ENCODE assay signal across 11 cellular contexts in genomic region chr6:42820509-42821340, GRCh38. TPM values are rescaled to one million over a fixed set of nuclear protein-coding genes. Genes with fewer than 3 reads are reported as not detected.
DNase-seq lines count a peak whose midpoint lies in the region; ATAC-seq and TF ChIP-seq lines count a peak whose summit lies in the region.
"Had no signal": no experiment of that assay in that cellular context is flagged by ENCODE, and none has a peak within 500 bp of the region (broad histone marks: within the 10 kb centered on the region; RNA-seq: fewer than 3 reads in every experiment).

No MANE protein-coding gene starts in this region.

- no TSS peak for BruUV-seq in IMR-90 (replicated peaks; lab: Mats Ljungman, UMichigan)

- H3K4me1 ChIP-seq in IMR-90 (ENCODE audit: control insufficient read depth, insufficient read depth, low read length) (no peaks in the 10 kb centered on the region; the same call in 1 of the 2 replicates), mesendoderm (ENCODE audit: control insufficient read depth, low read depth, low read length) (peaks cover 7% of the 10 kb centered on the region)

- peak overlapping the region; percentile 6 for H2AK9ac ChIP-seq in IMR-90 (replicated peaks; ENCODE audit: low read depth, low read length, poor library complexity)

- TF ChIP-seq CTCF in IMR-90 (conservative IDR thresholded peaks at IDR 0.05; ENCODE audit: low read depth, low read length): no peak
- TF ChIP-seq CTCF in coronary artery (IDR thresholded peaks at IDR 0.05): no peak

- H2BK120ac ChIP-seq in IMR-90 (ENCODE audit: low read depth, low read length) (no peak overlapping the region), mesendoderm (ENCODE audit: low read depth, low read length) (no peak overlapping the region)

- in situ Hi-C loops in IMR-90 (cut with MboI; ENCODE audit: low sequenced_read_pairs): no loop called here

- H2BK20ac ChIP-seq in IMR-90 (ENCODE audit: low read depth, low read length): no peak overlapping the region

- H2AK5ac ChIP-seq in IMR-90 (ENCODE audit: low read depth, low read length) (peak overlapping the region; percentile 13; the same call in 1 of the 2 replicates), mesendoderm (ENCODE audit: low read length) (no peak overlapping the region)

- H3K4ac ChIP-seq in IMR-90 (ENCODE audit: low read depth, low read length) (peak overlapping the region; percentile 45), mesendoderm (ENCODE audit: low read depth, low read length) (no peak overlapping the region)

- H2BK15ac ChIP-seq in IMR-90 (ENCODE audit: low read depth, low read length) (no peak overlapping the region), mesendoderm (replicated peaks; ENCODE audit: low read depth) (no peak overlapping the region)

- H3K9me3 ChIP-seq in IMR-90 (ENCODE audit: control insufficient read depth, insufficient read depth, low read length): no peaks in the 10 kb centered on the region

- intact Hi-C loops in IMR-90 (cut with micrococcal nuclease): no loop called here

- no peaks in the 10 kb centered on the region for H4K20me1 ChIP-seq in IMR-90 (ENCODE audit: insufficient read depth, low read length)

- H4K5ac ChIP-seq in IMR-90 (ENCODE audit: low read depth, low read length): no peak overlapping the region
- no peak overlapping the region for H4K5ac ChIP-seq in mesendoderm (ENCODE audit: low read length)

- no peak overlapping the region; a peak in 1 of 4 replicates for H4K8ac ChIP-seq in IMR-90 (ENCODE audit: low read depth in 2 of 2, low read length in 2 of 2)
- no peak overlapping the region for H4K8ac ChIP-seq in mesendoderm (ENCODE audit: low read depth, low read length)

- dilution Hi-C loops in IMR-90 (cut with HindIII; ENCODE audit: low sequenced_read_pairs, unreplicated experiment): no loop called here

- POLR2A ChIA-PET in IMR-90 (lab: Charles Lee; ENCODE audit: unreplicated experiment): no interaction called here

- H2BK5ac ChIP-seq in IMR-90 (ENCODE audit: low read depth, low read length, poor library complexity, severe bottlenecking): no peak overlapping the region
- no peak overlapping the region for H2BK5ac ChIP-seq in mesendoderm (ENCODE audit: low read length)

- peak overlapping the region; percentile 66; the same call in 1 of the 2 replicates for H3K14ac ChIP-seq in IMR-90 (replicated peaks; ENCODE audit: low read depth, low read length)

- H3K4me3 ChIP-seq in IMR-90 (ENCODE audit: insufficient read depth, low read depth, low read length): no peak overlapping the region
- peak overlapping the region; percentile 59 for H3K4me3 ChIP-seq in coronary artery
- H3K4me3 ChIP-seq in mesendoderm (ENCODE audit: low read length): no peak overlapping the region
- H3K4me3 ChIP-seq: SK-N-MC had no signal

- WGBS in IMR-90 (ENCODE audit: extremely low coverage in 2 of 2, insufficient read length in 1 of 2), 2 experiments: 82% methylated on average over 2 of the region's 10 CpGs; no CpG with 5 or more reads in 1 of the 2 experiments
- no CpG with 5 or more reads among the region's 10 CpGs for WGBS in mesendoderm (ENCODE audit: extremely low coverage, insufficient coverage, low lambda C conversion rate)

- no peak overlapping the region for H4K91ac ChIP-seq in IMR-90 (ENCODE audit: insufficient read depth, low read depth, low read length)

- no peaks in the 10 kb centered on the region for H3K79me2 ChIP-seq in mesendoderm (ENCODE audit: control insufficient read depth, insufficient read depth, low read length)

- no peak overlapping the region for H3K27ac ChIP-seq in IMR-90 (ENCODE audit: insufficient read depth, low read length)
- peak overlapping the region; percentile 19 to 85 for H3K27ac ChIP-seq in coronary artery
- no peak overlapping the region for H3K27ac ChIP-seq in mesendoderm (ENCODE audit: low read depth, low read length)
- H3K27ac ChIP-seq: HL-60 had no signal

- peaks cover 6% of the 10 kb centered on the region; the same call in 1 of the 2 replicates for H3K9me1 ChIP-seq in IMR-90 (ENCODE audit: insufficient read depth, low read length)

- H3K79me1 ChIP-seq in IMR-90 (ENCODE audit: low read depth in 1 of 2, low read length in 2 of 2): peaks cover 0 to 14% of the 10 kb centered on the region in 2 experiments; a peak in 2 of 4 replicates
- H3K79me1 ChIP-seq in mesendoderm (ENCODE audit: low read length): no peaks in the 10 kb centered on the region

- H3K23ac ChIP-seq in IMR-90 (ENCODE audit: low read depth, low read length) (peak overlapping the region; percentile 53; the same call in 1 of the 2 replicates), mesendoderm (ENCODE audit: low read length) (no peak overlapping the region)

- CTCF ChIA-PET in IMR-90 (lab: Yijun Ruan, JAX): interaction anchor here (0.6 to 1.0 kb wide), 2 partner anchors 10 to 182 kb away, joined by 3 to 11 read pairs; no protein-coding TSS in a partner anchor

- no peak overlapping the region for H3K18ac ChIP-seq in IMR-90 (ENCODE audit: low read depth, low read length)
- no peak overlapping the region for H3K18ac ChIP-seq in mesendoderm (ENCODE audit: low read length)

- peak overlapping the region; percentile 65 for H2AFZ ChIP-seq in IMR-90 (replicated peaks; ENCODE audit: low read length, poor library complexity)

- H3K27me3 ChIP-seq in IMR-90 (ENCODE audit: control insufficient read depth, insufficient read depth, low read length) (no peaks in the 10 kb centered on the region), mesendoderm (ENCODE audit: insufficient read depth, low read length, poor library complexity) (no peaks in the 10 kb centered on the region)

- ATAC-seq in IMR-90 (ENCODE audit: low read depth): peak; percentile 35
- ATAC-seq in HG03139 (IDR thresholded peaks at IDR 0.05; ENCODE audit: unreplicated experiment): no peak
- no peak for ATAC-seq in HG03354 (IDR thresholded peaks at IDR 0.05; ENCODE audit: poor library complexity, severe bottlenecking, unreplicated experiment)
- ATAC-seq in GM18867 (IDR thresholded peaks at IDR 0.05; ENCODE audit: unreplicated experiment): no peak

- no peak overlapping the region for H3K4me2 ChIP-seq in IMR-90 (ENCODE audit: low read depth, low read length)
- no peak overlapping the region for H3K4me2 ChIP-seq in mesendoderm (ENCODE audit: low read length)

- H3K56ac ChIP-seq in IMR-90 (ENCODE audit: extremely low read depth, insufficient read depth, low read length) (no peak overlapping the region), mesendoderm (ENCODE audit: low read length) (no peak overlapping the region)

- no peak for TF ChIP-seq RAD21 in IMR-90 (IDR thresholded peaks at IDR 0.05; ENCODE audit: low read length)

- H3K36me3 ChIP-seq in IMR-90 (ENCODE audit: control insufficient read depth, insufficient read depth, low read length) (no peaks in the 10 kb centered on the region; the same call in 1 of the 2 replicates), mesendoderm (ENCODE audit: control insufficient read depth, insufficient read depth, low read length) (no peaks in the 10 kb centered on the region)

- DNase-seq in IMR-90 (no peak), coronary artery (ENCODE audit: low spot score) (peak; percentile 75), mesendoderm (peak; percentile 12), superior temporal gyrus (ENCODE audit: extremely low spot score) (peak; percentile 41), NCI-H1417 treated with DMSO at 0.1 percent for 48 hours (lab: John Stamatoyannopoulos, UW) (no peak)
- DNase-seq: left colon had no signal

- no peak overlapping the region for H3K9ac ChIP-seq in IMR-90 (ENCODE audit: low read depth, low read length)
- H3K9ac ChIP-seq in mesendoderm (ENCODE audit: low read length): no peak overlapping the region

- no peak for TF ChIP-seq POLR2A in IMR-90 (IDR thresholded peaks at IDR 0.05; ENCODE audit: low read depth, low read length)

TF ChIP-seq in IMR-90, 13 proteins besides CTCF, POLR2A, EP300 and RAD21 (continues in another document):
- TF ChIP-seq MAFK (IDR thresholded peaks at IDR 0.05; ENCODE audit: low read depth, low read length): no peak
- no peak for TF ChIP-seq ELK1 (IDR thresholded peaks at IDR 0.05; ENCODE audit: borderline replicate concordance, low read depth, low read length)
- TF ChIP-seq RFX5 (IDR thresholded peaks at IDR 0.05; ENCODE audit: low read depth, low read length): no peak
- TF ChIP-seq BHLHE40 (IDR thresholded peaks at IDR 0.05; ENCODE audit: low read depth, low read length): no peak
- no peak for TF ChIP-seq MXI1 (IDR thresholded peaks at IDR 0.05; ENCODE audit: borderline replicate concordance, low read depth, low read length)
- no peak for TF ChIP-seq NFE2L2 (IDR thresholded peaks at IDR 0.05; ENCODE audit: low read depth, low read length)
- no peak for TF ChIP-seq RCOR1 (IDR thresholded peaks at IDR 0.05; ENCODE audit: insufficient replicate concordance, low read length)
- no peak for TF ChIP-seq USF2 (IDR thresholded peaks at IDR 0.05; ENCODE audit: low read depth, low read length)
- no peak for TF ChIP-seq FOS (IDR thresholded peaks at IDR 0.05; ENCODE audit: low read depth, low read length)
- no peak for TF ChIP-seq SMC3 (IDR thresholded peaks at IDR 0.05; ENCODE audit: low read depth, low read length)

RNA-seq across cellular contexts. Expression of gene BICRAL, which starts 38.9 kb away (rescaled TPM):
- total RNA-seq in IMR-90 (2012; rRNA removed): 4.7 and 6.1 TPM in 2 replicates
- 3.9 and 4.0 TPM in 2 replicates for polyA plus RNA-seq in IMR-90 (2012; rRNA removed)
- 1.3 and 1.7 TPM in 2 replicates for polyA plus RNA-seq in IMR-90 (2012; cell fraction: cytosol; rRNA removed)
- 3.4 and 9.8 TPM in 2 replicates for polyA plus RNA-seq in IMR-90 (2012; cell fraction: nucleus; rRNA removed; ENCODE audit: low replicate concordance)
- polyA plus RNA-seq in mesendoderm (2013, experiment 1 of 2): 7.6 TPM
- polyA plus RNA-seq in mesendoderm (2013, experiment 2 of 2): 7.4 TPM

RNA-seq across cellular contexts. Expression of gene RPL7L1, which starts 58.7 kb away (rescaled TPM):
- 112 and 125 TPM in 2 replicates for total RNA-seq in IMR-90 (2012; rRNA removed)
- polyA plus RNA-seq in IMR-90 (2012; rRNA removed): 31.3 and 43.0 TPM in 2 replicates
- polyA plus RNA-seq in IMR-90 (2012; cell fraction: cytosol; rRNA removed): 10.1 and 18.2 TPM in 2 replicates
- 3.2 and 12.8 TPM in 2 replicates for polyA plus RNA-seq in IMR-90 (2012; cell fraction: nucleus; rRNA removed; ENCODE audit: low replicate concordance)
- polyA plus RNA-seq in mesendoderm (2013, experiment 1 of 2): 117 TPM
- polyA plus RNA-seq in mesendoderm (2013, experiment 2 of 2): 115 TPM

Comparison
In these comparisons a context has a peak if more than half of its experiments do, and no peak if none do; other contexts are left out.
1. DNase-seq: peak in coronary artery (single experiment), mesendoderm (single experiment) and superior temporal gyrus (single experiment); none in IMR-90 (single experiment) and NCI-H1417 treated with DMSO at 0.1 percent for 48 hours (single experiment).
2. H3K27ac ChIP-seq: peak in coronary artery (2 of 2); none in IMR-90 (single experiment) and mesendoderm (single experiment).